8 cellular contexts compared by ENCODE assay signal in the genomic region with DNA sequence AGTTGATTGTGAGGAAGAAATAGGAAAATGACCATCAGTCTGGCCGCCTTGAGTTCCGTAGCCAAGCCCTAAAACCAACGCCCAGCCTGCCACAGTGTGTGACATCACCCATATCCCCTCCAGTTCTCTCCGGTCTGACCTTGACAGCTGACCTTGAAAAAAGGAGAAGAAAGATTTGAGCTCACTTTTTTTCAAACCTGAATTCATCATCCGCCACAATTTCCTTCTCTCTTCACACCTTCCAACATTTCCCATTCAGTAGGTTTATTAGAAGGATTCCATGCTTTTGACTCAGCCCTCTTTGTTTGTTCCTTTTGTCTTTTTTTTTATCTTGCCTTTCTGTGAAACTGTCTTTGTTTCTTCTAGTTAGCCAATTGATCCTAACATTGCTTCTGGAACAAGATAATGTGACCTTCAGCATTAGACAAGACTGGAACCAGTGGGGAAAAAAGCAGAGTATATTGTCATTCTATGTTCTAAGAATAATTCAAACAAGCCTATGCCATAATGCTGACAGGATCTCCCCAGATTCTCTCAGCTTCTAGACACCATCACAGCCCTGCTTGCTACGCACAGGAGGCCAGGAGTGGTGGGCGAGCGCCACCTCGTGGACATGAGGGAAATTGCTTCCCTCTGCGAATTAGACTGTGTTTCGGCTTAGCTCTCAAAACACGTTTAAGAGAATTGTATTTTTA.
A peak's percentile ranks its signal among the peaks of the same experiment; 100 is the strongest.
DNase-seq lines count a peak whose midpoint lies in the region; TF ChIP-seq lines count a peak whose summit lies in the region.

No MANE protein-coding gene starts in this region.

- TF ChIP-seq CTCF in GM12801 (IDR thresholded peaks at IDR 0.05; ENCODE audit: extremely low read depth, insufficient read length) (peak; percentile 96), osteoblast (IDR thresholded peaks at IDR 0.05; ENCODE audit: extremely low read depth, low read depth, low read length) (peak; percentile 98)

- H4K20me1 ChIP-seq in GM23248 (ENCODE audit: insufficient read depth): no peaks in the 10 kb centered on the region
- H4K20me1 ChIP-seq in osteoblast (ENCODE audit: insufficient read depth, low read length): no peaks in the 10 kb centered on the region

- peak; percentile 100 for TF ChIP-seq RAD21 in Ishikawa (IDR thresholded peaks at IDR 0.05; ENCODE audit: low read depth)

- H3K27me3 ChIP-seq in GM23248 (replicated peaks; ENCODE audit: insufficient read depth) (peaks cover 15% of the 10 kb centered on the region), osteoblast (ENCODE audit: insufficient read depth, low read length) (peaks cover 8% of the 10 kb centered on the region)

- H3K27ac ChIP-seq in GM23248 (no peak overlapping the region), osteoblast (ENCODE audit: low read depth, low read length) (no peak overlapping the region)

- no peak overlapping the region for H3K4me3 Mint-ChIP-seq in activated T-helper 2 cell treated with anti-CD3 and anti-CD28 coated beads, Interferon-gamma antibody, Interleukin-2, Interleukin-4, amounts not matched to agents 10 μg/mL and 5 μg/mL and 100 μg/mL, durations not matched to agents 14 hours and 24 hours and 36 hours (ENCODE audit: low read depth)

- no peak overlapping the region for H2AFZ ChIP-seq in GM23248
- H2AFZ ChIP-seq in osteoblast (ENCODE audit: low read length): peak overlapping the region; percentile 11

- H3K9me2 ChIP-seq in GM23248 (ENCODE audit: insufficient read depth): no peaks in the 10 kb centered on the region

- H3K9me3 ChIP-seq in GM23248 (ENCODE audit: low read depth): no peaks in the 10 kb centered on the region
- H3K9me3 ChIP-seq in osteoblast (ENCODE audit: low read depth, low read length): no peaks in the 10 kb centered on the region

- in situ Hi-C loops in GM23248 (cut with MboI): no loop called here

- no peaks in the 10 kb centered on the region; the same call in 1 of the 2 replicates for H3K4me1 ChIP-seq in GM23248 (ENCODE audit: insufficient read depth)
- H3K4me1 ChIP-seq in osteoblast (ENCODE audit: insufficient read depth, low read length): no peaks in the 10 kb centered on the region

- no peaks in the 10 kb centered on the region for H3K79me2 ChIP-seq in GM23248 (ENCODE audit: insufficient read depth)
- H3K79me2 ChIP-seq in osteoblast (ENCODE audit: insufficient read depth, low read length): no peaks in the 10 kb centered on the region

- intact Hi-C loops in activated T-helper 2 cell treated with anti-CD3 and anti-CD28 coated beads, Interferon-gamma antibody, Interleukin-2, Interleukin-4, amounts not matched to agents 10 μg/mL and 5 μg/mL and 100 μg/mL, durations not matched to agents 14 hours and 24 hours and 36 hours (cut with micrococcal nuclease): loop anchor here (1.0 to 2.0 kb wide), 2 partner anchors 256 to 313 kb away; no protein-coding TSS in a partner anchor

- no peaks in the 10 kb centered on the region for H3F3A ChIP-seq in GM23248 (ENCODE audit: insufficient read depth)

- H3K36me3 ChIP-seq in GM23248 (ENCODE audit: low read depth) (no peaks in the 10 kb centered on the region), osteoblast (ENCODE audit: insufficient read depth, low read length) (no peaks in the 10 kb centered on the region)

- DNase-seq in GM23248 (peak; percentile 69), OCI-M2 (lab: John Stamatoyannopoulos, UW; ENCODE audit: unreplicated experiment) (peak; percentile 15), germinal center (ENCODE audit: low spot score) (peak; percentile 56), osteoblast (ENCODE audit: insufficient read length, low spot score, missing footprints) (peak; percentile 70), DMS79 treated with DMSO at 0.1 percent for 48 hours (lab: John Stamatoyannopoulos, UW) (no peak)
- DNase-seq in activated T-helper 2 cell treated with anti-CD3 and anti-CD28 coated beads, Interferon-gamma antibody, Interleukin-2, Interleukin-4, amounts not matched to agents 10 μg/mL and 5 μg/mL and 100 μg/mL, durations not matched to agents 14 hours and 24 hours and 36 hours (ENCODE audit: low spot score): peak; percentile 28

- peaks cover 2% of the 10 kb centered on the region for H3K4me1 Mint-ChIP-seq in activated T-helper 2 cell treated with anti-CD3 and anti-CD28 coated beads, Interferon-gamma antibody, Interleukin-2, Interleukin-4, amounts not matched to agents 10 μg/mL and 5 μg/mL and 100 μg/mL, durations not matched to agents 14 hours and 24 hours and 36 hours (ENCODE audit: low read depth)

- H3K27ac Mint-ChIP-seq in activated T-helper 2 cell treated with anti-CD3 and anti-CD28 coated beads, Interferon-gamma antibody, Interleukin-2, Interleukin-4, amounts not matched to agents 10 μg/mL and 5 μg/mL and 100 μg/mL, durations not matched to agents 14 hours and 24 hours and 36 hours: no peak overlapping the region

- peaks cover 20% of the 10 kb centered on the region for H3K27me3 Mint-ChIP-seq in activated T-helper 2 cell treated with anti-CD3 and anti-CD28 coated beads, Interferon-gamma antibody, Interleukin-2, Interleukin-4, amounts not matched to agents 10 μg/mL and 5 μg/mL and 100 μg/mL, durations not matched to agents 14 hours and 24 hours and 36 hours (ENCODE audit: low read depth)

- H3K9ac ChIP-seq in GM23248: no peak overlapping the region

- no peak for TF ChIP-seq EP300 in Ishikawa (IDR thresholded peaks at IDR 0.05; ENCODE audit: borderline replicate concordance)

- H3K4me2 ChIP-seq in GM23248 (ENCODE audit: unreplicated experiment): no peak overlapping the region
- H3K4me2 ChIP-seq in osteoblast (ENCODE audit: insufficient read depth, low read length): no peak overlapping the region

- H3K4me3 ChIP-seq in GM23248 (no peak overlapping the region), osteoblast (ENCODE audit: insufficient read depth, low read length) (no peak overlapping the region)

- H3K36me3 Mint-ChIP-seq in activated T-helper 2 cell treated with anti-CD3 and anti-CD28 coated beads, Interferon-gamma antibody, Interleukin-2, Interleukin-4, amounts not matched to agents 10 μg/mL and 5 μg/mL and 100 μg/mL, durations not matched to agents 14 hours and 24 hours and 36 hours (ENCODE audit: low read depth): no peaks in the 10 kb centered on the region

- H3K9me3 Mint-ChIP-seq in activated T-helper 2 cell treated with anti-CD3 and anti-CD28 coated beads, Interferon-gamma antibody, Interleukin-2, Interleukin-4, amounts not matched to agents 10 μg/mL and 5 μg/mL and 100 μg/mL, durations not matched to agents 14 hours and 24 hours and 36 hours: no peaks in the 10 kb centered on the region

- WGBS in GM23248 (ENCODE audit: low coverage in 1 of 2, low lambda C conversion rate in 2 of 2, missing lambda C conversion rate in 2 of 2), 2 experiments: 17 to 19% methylated on average over 12 of the region's 12 CpGs

TF ChIP-seq in Ishikawa, 13 proteins besides CTCF, POLR2A, EP300 and RAD21:
- TF ChIP-seq, protein P1, sequence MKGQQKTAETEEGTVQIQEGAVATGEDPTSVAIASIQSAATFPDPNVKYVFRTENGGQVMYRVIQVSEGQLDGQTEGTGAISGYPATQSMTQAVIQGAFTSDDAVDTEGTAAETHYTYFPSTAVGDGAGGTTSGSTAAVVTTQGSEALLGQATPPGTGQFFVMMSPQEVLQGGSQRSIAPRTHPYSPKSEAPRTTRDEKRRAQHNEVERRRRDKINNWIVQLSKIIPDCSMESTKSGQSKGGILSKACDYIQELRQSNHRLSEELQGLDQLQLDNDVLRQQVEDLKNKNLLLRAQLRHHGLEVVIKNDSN (IDR thresholded peaks at IDR 0.05): no peak
- no peak for TF ChIP-seq ZBTB7A (IDR thresholded peaks at IDR 0.05; ENCODE audit: low read depth)
- no peak for TF ChIP-seq TCF12 (IDR thresholded peaks at IDR 0.05; ENCODE audit: low read depth)
